Comparison of ENCODE assay signal across 14 cellular contexts in the genomic region with DNA sequence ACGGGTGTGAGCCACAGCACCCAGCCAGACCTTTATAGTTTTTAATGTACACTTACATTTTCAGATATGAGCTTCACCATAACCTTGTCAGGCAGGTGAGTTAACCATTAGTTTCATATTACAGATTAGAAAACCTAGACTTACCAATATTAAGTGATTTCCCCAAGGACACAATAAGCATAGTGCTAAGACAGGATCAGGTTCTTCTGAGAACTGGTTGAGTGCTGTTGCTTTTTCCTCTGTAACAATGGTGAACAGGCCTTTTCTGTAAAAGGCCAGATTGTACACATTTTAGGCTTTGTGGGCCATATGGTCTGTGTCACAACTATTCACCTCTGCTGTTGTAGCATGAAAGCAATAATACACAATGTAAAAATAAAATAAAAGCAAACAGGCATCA.
"Had no signal": no experiment of that assay in that cellular context is flagged by ENCODE, and none has a peak within 500 bp of the region (broad histone marks: within the 10 kb centered on the region; RNA-seq: fewer than 3 reads in every experiment).

No MANE protein-coding gene starts in this region.

- H3K27me3 ChIP-seq: colonic mucosa, hepatocyte, left lung, pancreas had no signal

- DNase-seq: activated CD4-positive, alpha-beta memory T cell treated with anti-CD3 and anti-CD28 coated beads, Interleukin-2, amount 10 ng/mL, durations not matched to agents 7 days and 5 days; activated CD4-positive, alpha-beta T cell treated with anti-CD3 and anti-CD28 coated beads for 36 hours; activated naive CD4-positive, alpha-beta T cell treated with anti-CD3 and anti-CD28 coated beads, Interleukin-2, amount 50 U/mL, for 16 hours; activated T-cell treated with anti-CD3 and anti-CD28 coated beads, Interleukin-2, amount 50 U/mL, for 24 hours; colonic mucosa; left lung; naive B cell; pancreas; stimulated activated naive CD8-positive, alpha-beta T cell treated with anti-CD3 and anti-CD28 coated beads, Interleukin-15, amount 100 ng/mL, for 72 hours had no signal

- H3K4me1 ChIP-seq: colonic mucosa, left lung, pancreas had no signal

- H3K4me3 ChIP-seq: colonic mucosa, hepatocyte, left lung, pancreas had no signal

- ATAC-seq: activated CD4-positive, alpha-beta T cell treated with anti-CD3 and anti-CD28 coated beads for 36 hours; esophagus mucosa; left lung; pancreas; sciatic nerve; stimulated activated naive CD8-positive, alpha-beta T cell treated with anti-CD3 and anti-CD28 coated beads, Interleukin-15, amount 100 ng/mL, for 72 hours had no signal

- H3K9me3 ChIP-seq: colonic mucosa, left lung, pancreas had no signal

- H3K27ac ChIP-seq: colonic mucosa, hepatocyte, left lung, pancreas had no signal

- FAIRE-seq: astrocyte, keratinocyte, pancreas had no signal

- H3K36me3 ChIP-seq: colonic mucosa, left lung, pancreas had no signal
